ENCODE assay signal across 9 cellular contexts in the genomic region with DNA sequence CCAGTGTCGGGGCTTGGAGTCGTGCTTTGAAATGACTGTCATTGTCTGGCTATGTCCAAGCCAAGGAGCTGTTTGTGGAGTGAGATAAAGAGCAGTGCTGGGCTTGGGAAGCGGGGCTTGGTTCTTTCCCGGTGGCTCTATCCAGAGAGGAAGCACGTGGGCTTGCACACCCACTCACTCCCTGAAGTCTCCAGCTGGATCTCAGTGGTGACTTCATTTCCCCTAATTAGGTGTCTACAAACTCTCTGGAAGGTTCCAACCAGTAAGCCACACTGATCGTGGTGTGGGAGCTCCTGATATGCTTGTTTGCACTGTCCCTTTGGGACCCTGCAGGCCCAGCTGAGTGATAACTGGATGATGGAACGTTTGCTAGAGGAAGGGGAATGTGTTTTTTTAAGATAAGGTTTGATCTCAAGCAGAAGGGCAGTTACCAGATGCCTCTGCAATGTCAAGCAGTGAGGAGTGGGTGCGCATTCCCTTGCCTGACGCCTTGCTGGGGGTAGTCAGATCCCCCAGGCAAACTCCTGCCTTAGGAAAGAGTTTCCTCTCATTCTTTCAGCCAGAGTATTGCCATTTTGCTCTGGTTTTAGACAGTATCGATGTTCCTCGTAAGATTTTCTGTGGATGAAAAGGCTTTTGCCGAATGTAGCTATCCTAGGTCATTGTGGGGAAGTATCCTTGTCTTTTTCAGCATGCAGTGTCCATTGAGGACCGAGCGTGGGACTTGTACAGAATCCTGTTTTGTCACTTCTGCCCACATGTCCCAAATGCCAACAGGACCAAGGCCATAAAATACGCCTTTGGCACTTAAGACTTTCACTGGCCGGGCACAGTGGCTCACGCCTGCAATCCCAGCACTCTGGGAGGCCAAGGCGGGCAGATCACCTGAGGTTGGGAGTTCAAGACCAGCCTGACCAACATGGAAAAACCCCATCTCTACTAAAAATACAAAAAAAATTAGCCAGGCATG.
DNase-seq lines count a peak whose midpoint lies in the region; TF ChIP-seq lines count a peak whose summit lies in the region.
"Had no signal": no experiment of that assay in that cellular context is flagged by ENCODE, and none has a peak within 500 bp of the region (broad histone marks: within the 10 kb centered on the region; RNA-seq: fewer than 3 reads in every experiment).

No MANE protein-coding gene starts in this region.

- 45 to 52% methylated on average over 18 of the region's 18 CpGs for WGBS in tibial nerve, 2 donors

- H3K4me1 ChIP-seq in tibial nerve (peaks cover 0 to 46% (median 11%) of the 10 kb centered on the region in 4 donors), Peyer's patch (peaks cover 0 to 31% (median 0%) of the 10 kb centered on the region in 4 donors)

- H3K27ac ChIP-seq in brain microvascular endothelial cell: peak overlapping the region; percentile 99
- H3K27ac ChIP-seq in tibial nerve: peak overlapping the region in 3 of 4 donors; percentile 51 to 86 (median 76)
- peak overlapping the region in 2 of 4 donors; percentile 8 to 29 for H3K27ac ChIP-seq in Peyer's patch
- H3K27ac ChIP-seq: 22Rv1 had no signal

- DNase-seq in DMS 273 (lab: John Stamatoyannopoulos, UW; ENCODE audit: unreplicated experiment) (peak; percentile 21), DMS 273 treated with DMSO at 0.1 percent for 48 hours (lab: John Stamatoyannopoulos, UW) (no peak), brain microvascular endothelial cell (peak; percentile 99), kidney tubule cell (ENCODE audit: low spot score) (peak; percentile 46), tibial nerve (ENCODE audit: low spot score in 2 of 2) (no peak), Peyer's patch (no peak), T1000 (lab: John Stamatoyannopoulos, UW) (no peak)
- no peak for DNase-seq in central memory CD4-positive, alpha-beta T cell

- H3K36me3 ChIP-seq in brain microvascular endothelial cell (replicated peaks) (peaks cover 70% of the 10 kb centered on the region), tibial nerve (peaks cover 0 to 11% (median 0%) of the 10 kb centered on the region in 3 donors), Peyer's patch (peaks cover 0 to 16% (median 0%) of the 10 kb centered on the region in 3 donors)

- no peak for TF ChIP-seq POLR2A in tibial nerve (IDR thresholded peaks at IDR 0.05)
- no peak for TF ChIP-seq POLR2A in Peyer's patch (IDR thresholded peaks at IDR 0.05)

- no peaks in the 10 kb centered on the region for H3K9me3 ChIP-seq in tibial nerve
- no peaks in the 10 kb centered on the region for H3K9me3 ChIP-seq in Peyer's patch

- TF ChIP-seq CTCF in brain microvascular endothelial cell (IDR thresholded peaks at IDR 0.05; ENCODE audit: low read depth, low read length, missing control alignments) (no peak), tibial nerve (IDR thresholded peaks at IDR 0.05) (no peak), Peyer's patch (IDR thresholded peaks at IDR 0.05) (no peak)

- H3K27me3 ChIP-seq in brain microvascular endothelial cell (replicated peaks): no peaks in the 10 kb centered on the region
- H3K27me3 ChIP-seq in tibial nerve: no peaks in the 10 kb centered on the region
- no peaks in the 10 kb centered on the region for H3K27me3 ChIP-seq in Peyer's patch

- in situ Hi-C loops in brain microvascular endothelial cell (cut with HindIII; ENCODE audit: low pct_ligation_motif_present, low sequenced_read_pairs): no loop called here

- H3K4me3 ChIP-seq in brain microvascular endothelial cell (ENCODE audit: low read depth, low read length) (no peak overlapping the region), tibial nerve (no peak overlapping the region), Peyer's patch (no peak overlapping the region)

- TF ChIP-seq EP300 in tibial nerve (IDR thresholded peaks at IDR 0.05): peak in 1 of 2 donors; percentile 11

Comparison
In these comparisons a context has a peak if more than half of its experiments do, and no peak if none do; other contexts are left out.
1. DNase-seq: peak in DMS 273 (single experiment), brain microvascular endothelial cell (single experiment) and kidney tubule cell (single experiment); none in DMS 273 treated with DMSO at 0.1 percent for 48 hours (single experiment), tibial nerve (0 of 2), central memory CD4-positive, alpha-beta T cell (single experiment), Peyer's patch (0 of 3) and T1000 (single experiment).